Comparison of ENCODE assay signal across 15 cellular contexts in the genomic region with DNA sequence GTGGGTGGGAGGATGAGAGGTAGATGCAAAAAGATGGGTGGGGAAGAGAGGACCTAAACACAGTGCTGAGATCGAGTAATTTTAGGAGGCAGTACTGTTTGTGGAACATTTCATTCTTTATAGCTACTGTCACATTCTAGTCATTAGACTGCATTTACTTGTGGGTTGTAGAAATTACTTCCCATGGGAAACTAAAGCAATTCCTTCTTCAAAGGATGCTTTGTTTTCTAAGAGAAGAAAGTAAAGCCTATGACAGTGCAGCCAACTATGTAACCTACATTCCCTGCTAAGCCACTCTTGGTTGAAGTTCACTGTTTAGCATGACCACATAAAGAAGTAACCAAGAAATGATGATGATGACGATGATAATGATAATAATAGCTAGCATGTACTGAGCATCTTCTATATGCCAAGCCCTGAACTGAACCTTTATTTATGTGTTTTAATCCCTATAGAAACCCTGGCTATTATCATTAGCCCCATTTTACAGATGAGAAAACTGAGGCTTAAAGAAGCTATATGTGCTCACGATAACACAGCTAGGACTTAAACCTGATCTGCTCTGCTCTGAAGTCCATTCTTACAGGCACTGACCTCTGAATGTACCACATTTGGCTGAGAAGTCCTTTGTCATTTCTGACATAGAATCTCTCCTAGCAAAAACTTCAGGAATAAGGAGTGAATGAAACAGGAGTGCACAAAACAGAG.
DNase-seq lines count a peak whose midpoint lies in the region; ATAC-seq and TF ChIP-seq lines count a peak whose summit lies in the region.
"Had no signal": no experiment of that assay in that cellular context is flagged by ENCODE, and none has a peak within 500 bp of the region (broad histone marks: within the 10 kb centered on the region; RNA-seq: fewer than 3 reads in every experiment).

No MANE protein-coding gene starts in this region.

- WGBS in endodermal cell (ENCODE audit: insufficient coverage in 1 of 2, insufficient read length in 1 of 2), 2 experiments = 91% methylated on average over 3 of the region's 3 CpGs; no CpG with 5 or more reads in 1 of the 2 experiments

- H3K4me1 ChIP-seq in ACC112 (ENCODE audit: control insufficient read depth, insufficient read depth, low read length, unreplicated experiment) (peaks cover 30% of the 10 kb centered on the region), endodermal cell (ENCODE audit: control insufficient read depth, insufficient read depth, low read length) (peaks cover 22% of the 10 kb centered on the region)

- H3K36me3 ChIP-seq in ACC112 (ENCODE audit: insufficient read depth, low read length) (no peaks in the 10 kb centered on the region), endodermal cell (ENCODE audit: control insufficient read depth, insufficient read depth, low read length) (no peaks in the 10 kb centered on the region)

- H3K27ac ChIP-seq in ACC112 (ENCODE audit: low read depth, low read length) = peak overlapping the region; percentile 47; the same call in 1 of the 2 replicates
- no peak overlapping the region for H3K27ac ChIP-seq in endodermal cell (ENCODE audit: low read depth, low read length)

- no peak overlapping the region for H3K9ac ChIP-seq in endodermal cell (ENCODE audit: extremely low read depth, low read length, poor library complexity, severe bottlenecking)

- H3K9me3 ChIP-seq in endodermal cell (ENCODE audit: control insufficient read depth, low read length) = no peaks in the 10 kb centered on the region
- H3K9me3 ChIP-seq: Caco-2 had no signal

- H3K4me3 Mint-ChIP-seq in endodermal cell = no peak overlapping the region
- H3K4me3 Mint-ChIP-seq: activated CD4-positive, alpha-beta T cell treated with anti-CD3 and anti-CD28 coated beads, Interleukin-2, amount 10 ng/mL, durations not matched to agents 24 days and 14 days; naive thymus-derived CD4-positive, alpha-beta T cell had no signal

- no peaks in the 10 kb centered on the region for H3K9me3 Mint-ChIP-seq in endodermal cell
- H3K9me3 Mint-ChIP-seq: activated CD4-positive, alpha-beta T cell treated with anti-CD3 and anti-CD28 coated beads, Interleukin-2, amount 10 ng/mL, durations not matched to agents 24 days and 14 days; naive thymus-derived CD4-positive, alpha-beta T cell had no signal

- H3K79me2 ChIP-seq in ACC112 (ENCODE audit: control insufficient read depth, insufficient read depth, low read length, unreplicated experiment) = no peaks in the 10 kb centered on the region

- H3K4me3 ChIP-seq in ACC112 (ENCODE audit: low read depth, low read length) (no peak overlapping the region), astrocyte of the cerebellum (ENCODE audit: low read depth, low read length) (no peak overlapping the region), endodermal cell (ENCODE audit: low read length) (no peak overlapping the region)

- H3K36me3 Mint-ChIP-seq in endodermal cell (ENCODE audit: low read depth) = no peaks in the 10 kb centered on the region
- H3K36me3 Mint-ChIP-seq: naive thymus-derived CD4-positive, alpha-beta T cell had no signal

- no peak for TF ChIP-seq CTCF in astrocyte of the cerebellum (IDR thresholded peaks at IDR 0.05; ENCODE audit: low read depth, low read length, missing control alignments)
- no peak for TF ChIP-seq CTCF in endodermal cell (conservative IDR thresholded peaks at IDR 0.05)

- no peak overlapping the region for H3K27ac Mint-ChIP-seq in endodermal cell
- H3K27ac Mint-ChIP-seq: activated CD4-positive, alpha-beta T cell treated with anti-CD3 and anti-CD28 coated beads, Interleukin-2, amount 10 ng/mL, durations not matched to agents 24 days and 14 days; naive thymus-derived CD4-positive, alpha-beta T cell had no signal

- no peaks in the 10 kb centered on the region; the same call in 1 of the 2 replicates for H3K27me3 ChIP-seq in ACC112 (ENCODE audit: insufficient read depth, low read length)
- no peaks in the 10 kb centered on the region for H3K27me3 ChIP-seq in endodermal cell (ENCODE audit: control insufficient read depth, insufficient read depth, low read length, poor library complexity, severe bottlenecking)

- ATAC-seq in GM19397 (IDR thresholded peaks at IDR 0.05; ENCODE audit: unreplicated experiment) = no peak
- ATAC-seq: left ventricle myocardium superior; naive thymus-derived CD4-positive, alpha-beta T cell had no signal

- in situ Hi-C loops in astrocyte of the cerebellum (cut with HindIII; ENCODE audit: low sequenced_read_pairs) = no loop called here

- peaks cover 57% of the 10 kb centered on the region for H3K4me1 Mint-ChIP-seq in endodermal cell

- H2AFZ ChIP-seq in ACC112 (ENCODE audit: low read length, unreplicated experiment) = no peak overlapping the region

- H3K27me3 Mint-ChIP-seq in endodermal cell (ENCODE audit: insufficient read depth) = peaks cover 5% of the 10 kb centered on the region

- DNase-seq in HCEC 1CT (peak; percentile 50), astrocyte of the cerebellum (ENCODE audit: low read depth) (peak; percentile 59), hepatic stellate cell (ENCODE audit: low spot score) (peak; percentile 65), NCI-H128 (lab: John Stamatoyannopoulos, UW; ENCODE audit: unreplicated experiment) (no peak), endodermal cell (no peak), NCI-H2029 treated with DMSO at 0.1 percent for 48 hours (lab: John Stamatoyannopoulos, UW) (no peak)
- DNase-seq: activated CD4-positive, alpha-beta T cell treated with anti-CD3 and anti-CD28 coated beads, Interleukin-2, amount 10 ng/mL, durations not matched to agents 24 days and 14 days; activated T-cell treated with anti-CD3 and anti-CD28 coated beads, Interleukin-2, amount 50 U/mL, for 1 hour; Caco-2; GDM1; left ventricle myocardium superior; naive thymus-derived CD4-positive, alpha-beta T cell; NCI-H2107 had no signal

Comparison
In these comparisons a context has a peak if more than half of its experiments do, and no peak if none do; other contexts are left out.
1. DNase-seq: peak in HCEC 1CT (single experiment), astrocyte of the cerebellum (single experiment) and hepatic stellate cell (single experiment); none in NCI-H128 (single experiment), endodermal cell (single experiment) and NCI-H2029 treated with DMSO at 0.1 percent for 48 hours (single experiment).